Comparison of ENCODE assay signal across 15 cellular contexts in genomic region chr5:166961028-166961427, GRCh38. TPM values are rescaled to one million over a fixed set of nuclear protein-coding genes. Genes with fewer than 3 reads are reported as not detected.
DNase-seq lines count a peak whose midpoint lies in the region; ATAC-seq and TF ChIP-seq lines count a peak whose summit lies in the region.
"Had no signal": no experiment of that assay in that cellular context is flagged by ENCODE, and none has a peak within 500 bp of the region (broad histone marks: within the 10 kb centered on the region; RNA-seq: fewer than 3 reads in every experiment).

No MANE protein-coding gene starts in this region.

- no peaks in the 10 kb centered on the region for H3K27me3 ChIP-seq in ascending aorta
- H3K27me3 ChIP-seq: SJSA1 had no signal

- H3K27ac ChIP-seq in ascending aorta: no peak overlapping the region
- H3K27ac ChIP-seq: SJSA1 had no signal

- intact Hi-C loops in mucosa of descending colon (cut with DNase I, micrococcal nuclease): no loop called here
- intact Hi-C loops in ascending aorta (cut with DNase I): no loop called here

- TF ChIP-seq CTCF in LNCaP clone FGC (IDR thresholded peaks at IDR 0.05; ENCODE audit: control insufficient read depth, extremely low read depth, insufficient read depth): peak; percentile 31
- no peak for TF ChIP-seq CTCF in mucosa of descending colon (IDR thresholded peaks at IDR 0.05)
- TF ChIP-seq CTCF in ascending aorta (IDR thresholded peaks at IDR 0.05): no peak

- H3K9me3 Mint-ChIP-seq in activated naive CD8-positive, alpha-beta T cell treated with anti-CD3 and anti-CD28 coated beads for 36 hours: peaks cover 8% of the 10 kb centered on the region

- H3K9me3 ChIP-seq in mucosa of descending colon (no peaks in the 10 kb centered on the region), ascending aorta (no peaks in the 10 kb centered on the region)
- H3K9me3 ChIP-seq: SJSA1 had no signal

- H3K36me3 ChIP-seq in mucosa of descending colon (ENCODE audit: low read depth): no peaks in the 10 kb centered on the region
- no peaks in the 10 kb centered on the region for H3K36me3 ChIP-seq in ascending aorta
- H3K36me3 ChIP-seq: SJSA1 had no signal

- H3K4me3 Mint-ChIP-seq in activated naive CD8-positive, alpha-beta T cell treated with anti-CD3 and anti-CD28 coated beads for 36 hours: no peak overlapping the region

- H3K4me1 Mint-ChIP-seq in activated naive CD8-positive, alpha-beta T cell treated with anti-CD3 and anti-CD28 coated beads for 36 hours: no peaks in the 10 kb centered on the region

- no peaks in the 10 kb centered on the region for H3K27me3 Mint-ChIP-seq in activated naive CD8-positive, alpha-beta T cell treated with anti-CD3 and anti-CD28 coated beads for 36 hours

- no peak overlapping the region for H3K27ac Mint-ChIP-seq in activated naive CD8-positive, alpha-beta T cell treated with anti-CD3 and anti-CD28 coated beads for 36 hours

- DNase-seq in DMS53 (lab: John Stamatoyannopoulos, UW): peak; percentile 43
- DNase-seq in LNCaP clone FGC (ENCODE audit: low read depth): peak; percentile 17
- DNase-seq in amniotic epithelial cell (ENCODE audit: low read depth): peak; percentile 22
- DNase-seq in mucosa of descending colon: peak in 1 of 3 donors; percentile 13
- no peak for DNase-seq in central memory CD4-positive, alpha-beta T cell
- no peak for DNase-seq in amniotic stem cell (lab: John Stamatoyannopoulos, UW)
- no peak for DNase-seq in activated naive CD8-positive, alpha-beta T cell treated with anti-CD3 and anti-CD28 coated beads for 36 hours
- no peak for DNase-seq in ascending aorta (ENCODE audit: low spot score in 2 of 2)
- DNase-seq: activated CD4-positive, alpha-beta T cell treated with anti-CD3 and anti-CD28 coated beads for 4 hours; Caco-2; KBM-7; left ventricle myocardium superior; stimulated activated CD4-positive, alpha-beta T cell treated with anti-CD3 and anti-CD28 coated beads, Interleukin-2, amount 100 ng/mL, for 24 hours; stimulated activated naive CD4-positive, alpha-beta T cell had no signal

- H3K4me3 ChIP-seq in LNCaP clone FGC (ENCODE audit: low read depth, low read length) (no peak overlapping the region), mucosa of descending colon (no peak overlapping the region), ascending aorta (no peak overlapping the region)
- H3K4me3 ChIP-seq: SJSA1 had no signal

- H3K4me1 ChIP-seq in mucosa of descending colon (ENCODE audit: low read depth) (no peaks in the 10 kb centered on the region), ascending aorta (no peaks in the 10 kb centered on the region)
- H3K4me1 ChIP-seq: SJSA1 had no signal

- no peaks in the 10 kb centered on the region for H3K36me3 Mint-ChIP-seq in activated naive CD8-positive, alpha-beta T cell treated with anti-CD3 and anti-CD28 coated beads for 36 hours

- ATAC-seq in mucosa of descending colon: peak; percentile 27
- ATAC-seq: left ventricle myocardium superior had no signal

RNA-seq across cellular contexts. Expression of gene TENM2, which starts 17.8 kb away (rescaled TPM):
- under 1 TPM; 0.26 to 0.85 (median 0.27) TPM for total RNA-seq in mucosa of descending colon
- total RNA-seq in activated naive CD8-positive, alpha-beta T cell treated with anti-CD3 and anti-CD28 coated beads for 36 hours: under 1 TPM; 0.14 to 0.54 TPM
- 0.11 TPM for total RNA-seq in ascending aorta

Comparison
In these comparisons a context has a peak if more than half of its experiments do, and no peak if none do; other contexts are left out.
1. DNase-seq: peak in DMS53 (single experiment), LNCaP clone FGC (single experiment) and amniotic epithelial cell (single experiment); none in central memory CD4-positive, alpha-beta T cell (single experiment), amniotic stem cell (single experiment), activated naive CD8-positive, alpha-beta T cell treated with anti-CD3 and anti-CD28 coated beads for 36 hours (single experiment) and ascending aorta (0 of 2).